ENCODE assay signal across 8 cellular contexts in genomic region chr3:169146866-169147245, GRCh38.
DNase-seq lines count a peak whose midpoint lies in the region; ATAC-seq and TF ChIP-seq lines count a peak whose summit lies in the region.

No MANE protein-coding gene starts in this region.

- no peaks in the 10 kb centered on the region for H3K36me3 ChIP-seq in gastrocnemius medialis

- H3K9me3 ChIP-seq in T-helper 17 cell (ENCODE audit: control insufficient read depth, low read length, poor library complexity, severe bottlenecking) (no peaks in the 10 kb centered on the region), gastrocnemius medialis (no peaks in the 10 kb centered on the region)

- peaks cover 19% of the 10 kb centered on the region for H3K4me1 Mint-ChIP-seq in T-helper 17 cell

- no peak for TF ChIP-seq POLR2A in gastrocnemius medialis (IDR thresholded peaks at IDR 0.05)

- peak overlapping the region; percentile 72 for H3K27ac Mint-ChIP-seq in T-helper 17 cell

- H3K27me3 ChIP-seq in gastrocnemius medialis = peaks cover 52 to 82% (median 73%) of the 10 kb centered on the region in 3 donors

- peaks cover 68% of the 10 kb centered on the region for H3K27me3 Mint-ChIP-seq in T-helper 17 cell

- ATAC-seq in T-helper 17 cell (no peak), Right ventricle myocardium superior (ENCODE audit: poor library complexity) (peak; percentile 14), gastrocnemius medialis (no peak), GM18520 (IDR thresholded peaks at IDR 0.05; ENCODE audit: unreplicated experiment) (no peak), HG03159 (IDR thresholded peaks at IDR 0.05; ENCODE audit: unreplicated experiment) (no peak), HG03457 (IDR thresholded peaks at IDR 0.05; ENCODE audit: unreplicated experiment) (no peak)

- intact Hi-C loops in Right ventricle myocardium superior (cut with DNase I) = loop anchor here (5.0 kb wide), 1 partner anchor 515 kb away; the partner anchor contains the start of gene MECOM
- intact Hi-C loops in gastrocnemius medialis (cut with DNase I; ENCODE audit: low total_unique reads) = loop anchor here (10.0 kb wide), 1 partner anchor 618 kb away; the partner anchor contains the start of genes ACTRT3 and TERC

- H3K4me3 Mint-ChIP-seq in T-helper 17 cell = peak overlapping the region; percentile 85

- in situ Hi-C loops in gastrocnemius medialis (cut with MboI; ENCODE audit: low sequenced_read_pairs in 4 of 4) = loop anchor here in 3 of 4 donors (10.0 to 25.0 kb wide), 2 partner anchors 515 to 598 kb away; partner anchors contain the start of gene MECOM (in 2 of the 3)

- TF ChIP-seq CTCF in gastrocnemius medialis (IDR thresholded peaks at IDR 0.05 in 4 of 5, conservative IDR thresholded peaks at IDR 0.05 in 1 of 5) = no peak

- H3K27ac ChIP-seq in gastrocnemius medialis = peak overlapping the region; percentile 66 to 79 (median 72)

- H3K4me1 ChIP-seq in gastrocnemius medialis = peaks cover 8 to 19% of the 10 kb centered on the region in 2 donors

- peak; percentile 9 for DNase-seq in NCI-H2029 treated with DMSO at 0.1 percent for 48 hours (lab: John Stamatoyannopoulos, UW)
- no peak for DNase-seq in NCI-H2029 (lab: John Stamatoyannopoulos, UW)
- DNase-seq in T-helper 17 cell = no peak
- DNase-seq in Right ventricle myocardium superior = no peak
- DNase-seq in gastrocnemius medialis = no peak

- peak overlapping the region; percentile 49 to 76 (median 60) for H3K4me3 ChIP-seq in gastrocnemius medialis

- no peaks in the 10 kb centered on the region for H3K36me3 Mint-ChIP-seq in T-helper 17 cell (ENCODE audit: low read depth)
